ENCODE assay signal across 1 cellular context in genomic region chr2:161044095-161044874, GRCh38.
TF ChIP-seq lines count a peak whose summit lies in the region.

No MANE protein-coding gene starts in this region.

TF ChIP-seq in A549, 52 proteins besides CTCF, POLR2A, EP300 and RAD21 (continued from another document):
- TF ChIP-seq FOSL2 (IDR thresholded peaks at IDR 0.05) (no peak), FOSL2 (CRISPR knock-in tag; IDR thresholded peaks at IDR 0.05) (no peak), CEBPB (IDR thresholded peaks at IDR 0.05) (no peak), SMC3 (IDR thresholded peaks at IDR 0.05) (no peak), TP53 (CRISPR knock-in tag; IDR thresholded peaks at IDR 0.05) (no peak), JUNB (IDR thresholded peaks at IDR 0.05) (no peak), CHD2 (IDR thresholded peaks at IDR 0.05; ENCODE audit: low read length, partially characterized antibody) (no peak), ZC3H11A (IDR thresholded peaks at IDR 0.05) (no peak), NR3C1 (IDR thresholded peaks at IDR 0.05) (no peak), MAX (IDR thresholded peaks at IDR 0.05) (no peak), EHMT2 (IDR thresholded peaks at IDR 0.05; ENCODE audit: low read depth) (no peak)
